ENCODE assay signal across 8 cellular contexts in the genomic region with DNA sequence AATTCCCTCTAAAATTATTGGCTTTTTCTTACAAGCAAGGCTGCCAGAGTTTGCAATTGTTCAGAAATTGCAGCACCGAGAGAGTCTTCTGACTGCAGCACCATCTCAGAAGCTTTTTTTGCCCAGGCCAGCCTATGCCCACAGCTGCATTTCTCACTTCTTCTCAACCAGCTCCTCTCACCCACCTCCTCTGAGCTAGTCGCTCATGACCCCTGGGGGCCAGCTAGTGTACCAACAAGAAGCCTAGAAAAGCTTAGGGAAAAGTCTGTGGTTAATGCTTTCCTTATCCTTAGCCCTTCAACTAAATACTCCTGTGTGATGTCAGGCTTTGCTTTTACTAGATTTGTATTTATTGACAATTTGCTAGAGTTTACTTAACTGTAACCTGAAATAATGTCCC.
A peak's percentile ranks its signal among the peaks of the same experiment; 100 is the strongest.
DNase-seq lines count a peak whose midpoint lies in the region; ATAC-seq, FAIRE-seq and TF ChIP-seq lines count a peak whose summit lies in the region.

No MANE protein-coding gene starts in this region.

- WGBS in adrenal gland, 4 donors = 39 to 57% (median 47%) methylated on average over 2 of the region's 2 CpGs

- TF ChIP-seq POLR2A in NB4 (IDR thresholded peaks at IDR 0.05; ENCODE audit: extremely low read depth, insufficient read length) (no peak), adrenal gland (IDR thresholded peaks at IDR 0.05) (no peak)

- H3K9me3 ChIP-seq in adrenal gland (replicated peaks in 1 of 3) = no peaks in the 10 kb centered on the region

- TF ChIP-seq CTCF in NB4 (IDR thresholded peaks at IDR 0.05; ENCODE audit: low read depth, low read length) (peak; percentile 43), adrenal gland (IDR thresholded peaks at IDR 0.05) (peak; percentile 29 to 71 (median 59))

- H3K27me3 ChIP-seq in adrenal gland = no peaks in the 10 kb centered on the region

- intact Hi-C loops in adrenal gland (cut with DNase I) = loop anchor here in 1 of 2 donors (10.0 kb wide), 1 partner anchor 448 kb away; no protein-coding TSS in a partner anchor

- no peak for FAIRE-seq in urothelium cell line (lab: Jason Lieb, UNC)

- no peaks in the 10 kb centered on the region for H3K36me3 ChIP-seq in adrenal gland (replicated peaks in 1 of 2)

- peak; percentile 88 for ATAC-seq in GM19463 (IDR thresholded peaks at IDR 0.05; ENCODE audit: unreplicated experiment)

- H3K27ac ChIP-seq in adrenal gland = no peak overlapping the region

- no peak overlapping the region for H3K4me3 ChIP-seq in NB4 (ENCODE audit: low read depth, low read length)
- no peak overlapping the region for H3K4me3 ChIP-seq in adrenal gland

- peaks cover 11 to 21% of the 10 kb centered on the region in 2 donors for H3K4me1 ChIP-seq in adrenal gland (replicated peaks in 1 of 2)

- DNase-seq in D341Med (ENCODE audit: low spot score) (peak; percentile 70), NB4 (ENCODE audit: low read depth) (peak; percentile 55), adrenal gland (peak; percentile 35 to 85 (median 67)), iPS-NIHi11 (ENCODE audit: low spot score) (peak; percentile 71), urothelium cell line (ENCODE audit: low spot score) (peak; percentile 68)
- DNase-seq in activated CD8-positive, alpha-beta memory T cell treated with anti-CD3 and anti-CD28 coated beads, Interleukin-2, amount 50 U/mL, for 48 hours = no peak
- no peak for DNase-seq in activated CD4-positive, CD25-positive, alpha-beta regulatory T cell (lab: John Stamatoyannopoulos, UW)

Comparison
In these comparisons a context has a peak if more than half of its experiments do, and no peak if none do; other contexts are left out.
1. DNase-seq: peak in D341Med (single experiment), NB4 (single experiment), adrenal gland (7 of 7), iPS-NIHi11 (single experiment) and urothelium cell line (single experiment); none in activated CD8-positive, alpha-beta memory T cell treated with anti-CD3 and anti-CD28 coated beads, Interleukin-2, amount 50 U/mL, for 48 hours (single experiment) and activated CD4-positive, CD25-positive, alpha-beta regulatory T cell (0 of 4).